In the genomic region with DNA sequence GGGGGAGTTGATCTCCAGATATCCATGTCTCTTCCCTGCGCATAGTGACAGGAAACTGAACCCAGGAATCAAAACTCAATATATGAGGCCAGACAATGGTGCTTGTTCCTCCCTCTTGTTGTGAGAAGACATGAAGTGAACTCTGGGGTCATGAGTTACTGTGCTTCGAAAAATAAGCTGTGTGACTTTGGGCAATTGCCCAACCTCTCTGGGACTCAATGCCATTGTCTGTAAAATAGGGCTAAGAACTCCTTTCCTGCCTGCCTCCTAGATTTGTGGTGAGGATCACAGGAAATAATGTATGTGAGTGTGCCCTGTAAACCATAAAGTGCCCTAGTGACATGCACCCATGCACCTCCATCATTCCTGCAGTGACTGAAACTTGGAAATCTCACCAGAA, we compare ENCODE assay signal across 23 cellular contexts. TPM values are rescaled to one million over a fixed set of nuclear protein-coding genes. Genes with fewer than 3 reads are reported as not detected.
DNase-seq lines count a peak whose midpoint lies in the region; ATAC-seq, FAIRE-seq and TF ChIP-seq lines count a peak whose summit lies in the region.
"Had no signal": no experiment of that assay in that cellular context is flagged by ENCODE, and none has a peak within 500 bp of the region (broad histone marks: within the 10 kb centered on the region; RNA-seq: fewer than 3 reads in every experiment).

No MANE protein-coding gene starts in this region.

- in situ Hi-C loops in mammary epithelial cell (cut with MboI; ENCODE audit: low sequenced_read_pairs in 2 of 2) = no loop called here

- peaks cover 15% of the 10 kb centered on the region for H3K9me3 Mint-ChIP-seq in neural progenitor cell
- H3K9me3 Mint-ChIP-seq: CD14-positive monocyte, T-cell had no signal

- TF ChIP-seq CTCF in right atrium auricular region (IDR thresholded peaks at IDR 0.05) (no peak), mammary epithelial cell (conservative IDR thresholded peaks at IDR 0.05 in 1 of 2, IDR thresholded peaks at IDR 0.05 in 1 of 2; ENCODE audit: extremely low read depth in 1 of 2, insufficient read depth in 1 of 2, low read depth in 1 of 2, low read length in 2 of 2) (no peak), neural progenitor cell (IDR thresholded peaks at IDR 0.05) (no peak), lower lobe of right lung (IDR thresholded peaks at IDR 0.05) (no peak)

- H3K4me1 ChIP-seq in right atrium auricular region (peaks cover 0 to 26% of the 10 kb centered on the region in 2 donors), mammary epithelial cell (ENCODE audit: insufficient read depth, low read length) (peaks cover 75% of the 10 kb centered on the region), neural progenitor cell (peaks cover 29% of the 10 kb centered on the region), lower lobe of right lung (peaks cover 24% of the 10 kb centered on the region)

- TF ChIP-seq POLR2A in H54 (IDR thresholded peaks at IDR 0.05; ENCODE audit: low read depth, low read length) = no peak

- 100% methylated on average over 2 of the region's 2 CpGs for WGBS in mammary epithelial cell (ENCODE audit: low coverage, missing lambda C conversion rate)

- peak overlapping the region; percentile 40 for H3K27ac Mint-ChIP-seq in neural progenitor cell
- H3K27ac Mint-ChIP-seq: activated naive CD8-positive, alpha-beta T cell; CD14-positive monocyte had no signal

- no peak for FAIRE-seq in H54 (lab: Jason Lieb, UNC)
- FAIRE-seq: A549, endothelial cell of umbilical vein, GM12892, small intestine had no signal

- no peaks in the 10 kb centered on the region for H3K36me3 Mint-ChIP-seq in neural progenitor cell
- H3K36me3 Mint-ChIP-seq: activated naive CD8-positive, alpha-beta T cell; CD14-positive monocyte; T-cell had no signal

- ATAC-seq in left cardiac atrium (no peak), lower lobe of right lung (no peak), HG02759 (IDR thresholded peaks at IDR 0.05; ENCODE audit: unreplicated experiment) (no peak)
- ATAC-seq: body of pancreas, left ventricle myocardium superior, T-cell had no signal

- dilution Hi-C loops in mammary epithelial cell (cut with HindIII; ENCODE audit: low sequenced_read_pairs) = no loop called here

- no peaks in the 10 kb centered on the region for H3K9me3 ChIP-seq in right atrium auricular region
- no peaks in the 10 kb centered on the region for H3K9me3 ChIP-seq in mammary epithelial cell (replicated peaks; ENCODE audit: insufficient read depth, low read length)
- H3K9me3 ChIP-seq in neural progenitor cell (ENCODE audit: low read depth) = no peaks in the 10 kb centered on the region
- no peaks in the 10 kb centered on the region for H3K9me3 ChIP-seq in lower lobe of right lung
- H3K9me3 ChIP-seq: A549, body of pancreas, testis had no signal

- intact Hi-C loops in left cardiac atrium (cut with DNase I) = no loop called here
- intact Hi-C loops in mammary epithelial cell (cut with micrococcal nuclease) = loop anchor here (10.0 kb wide), 1 partner anchor 1101 kb away; the partner anchor contains the start of gene HBP1
- intact Hi-C loops in lower lobe of right lung (cut with DNase I) = no loop called here

- H4K20me1 ChIP-seq in mammary epithelial cell (ENCODE audit: insufficient read depth, low read length) (no peaks in the 10 kb centered on the region), neural progenitor cell (ENCODE audit: low read depth) (no peaks in the 10 kb centered on the region)

- H3K79me2 ChIP-seq in mammary epithelial cell (ENCODE audit: insufficient read depth, low read length) = no peaks in the 10 kb centered on the region
- no peaks in the 10 kb centered on the region for H3K79me2 ChIP-seq in neural progenitor cell (ENCODE audit: low read depth)

- no TSS peak for BruUV-seq in mammary epithelial cell (replicated peaks; lab: Mats Ljungman, UMichigan)

- peaks cover 10% of the 10 kb centered on the region for H3K27me3 Mint-ChIP-seq in neural progenitor cell (ENCODE audit: insufficient read depth, low read depth)
- H3K27me3 Mint-ChIP-seq: activated naive CD8-positive, alpha-beta T cell; T-cell had no signal

- no peaks in the 10 kb centered on the region for H3K27me3 ChIP-seq in right atrium auricular region
- H3K27me3 ChIP-seq in mammary epithelial cell (ENCODE audit: insufficient read depth, low read length) = no peaks in the 10 kb centered on the region
- no peaks in the 10 kb centered on the region for H3K27me3 ChIP-seq in neural progenitor cell
- H3K27me3 ChIP-seq in lower lobe of right lung (ENCODE audit: low read depth) = no peaks in the 10 kb centered on the region
- H3K27me3 ChIP-seq: body of pancreas, testis had no signal

- H3F3A ChIP-seq in neural progenitor cell (ENCODE audit: low read depth) = peaks cover 11% of the 10 kb centered on the region

- no peaks in the 10 kb centered on the region for H3K36me3 ChIP-seq in right atrium auricular region
- no peaks in the 10 kb centered on the region for H3K36me3 ChIP-seq in mammary epithelial cell (ENCODE audit: insufficient read depth, low read length)
- no peaks in the 10 kb centered on the region for H3K36me3 ChIP-seq in neural progenitor cell
- no peaks in the 10 kb centered on the region for H3K36me3 ChIP-seq in lower lobe of right lung

- DNase-seq in right atrium auricular region (ENCODE audit: low spot score) (peak; percentile 46), left cardiac atrium (no peak), mammary epithelial cell (no peak), neural progenitor cell (ENCODE audit: low spot score) (no peak), H54 (ENCODE audit: insufficient read length, low spot score) (no peak), lower lobe of right lung (no peak), NCI-H1436 treated with DMSO at 0.1 percent for 48 hours (lab: John Stamatoyannopoulos, UW) (no peak)
- DNase-seq: activated CD4-positive, alpha-beta T cell treated with anti-CD3 and anti-CD28 coated beads, Interleukin-2, amount 50 U/mL, for 4 hours; body of pancreas; cortex of kidney; left ventricle myocardium superior; NK-92 treated with Interleukin-12 subunit alpha and Interleukin-12 subunit beta, amount 100 ng/mL, for 24 hours; Right ventricle myocardium superior; stimulated activated CD4-positive, alpha-beta T cell treated with anti-CD3 and anti-CD28 coated beads, Interleukin-4, amount 100 ng/mL, for 4 hours; T-cell; testis had no signal

- CTCF ChIA-PET in mammary epithelial cell (lab: Charles Lee; ENCODE audit: low non-redundant PET) = no interaction called here

- no peak overlapping the region for H3K9ac ChIP-seq in mammary epithelial cell (ENCODE audit: insufficient read depth, low read length)
- H3K9ac ChIP-seq in neural progenitor cell = no peak overlapping the region

- H3K4me3 Mint-ChIP-seq in neural progenitor cell = no peak overlapping the region
- H3K4me3 Mint-ChIP-seq: activated naive CD8-positive, alpha-beta T cell; CD14-positive monocyte; T-cell had no signal

- H3K4me3 ChIP-seq in right atrium auricular region (no peak overlapping the region), mammary epithelial cell (replicated peaks in 1 of 3; ENCODE audit: insufficient read depth in 1 of 3, low read depth in 2 of 3, low read length in 3 of 3) (no peak overlapping the region), neural progenitor cell (no peak overlapping the region), lower lobe of right lung (no peak overlapping the region)
- H3K4me3 ChIP-seq: A549, body of pancreas, testis had no signal

- no peak overlapping the region for H2AFZ ChIP-seq in mammary epithelial cell (ENCODE audit: low read depth, low read length)
- peak overlapping the region; percentile 58 for H2AFZ ChIP-seq in neural progenitor cell (replicated peaks)

- H3K27ac ChIP-seq in right atrium auricular region (no peak overlapping the region), mammary epithelial cell (ENCODE audit: insufficient read depth, low read depth, low read length) (peak overlapping the region; percentile 78), neural progenitor cell (no peak overlapping the region), lower lobe of right lung (no peak overlapping the region)

- peaks cover 53% of the 10 kb centered on the region for H3K4me1 Mint-ChIP-seq in neural progenitor cell

- no peak overlapping the region for H3K4me2 ChIP-seq in mammary epithelial cell (ENCODE audit: insufficient read depth, low read depth, low read length)
- no peak overlapping the region for H3K4me2 ChIP-seq in neural progenitor cell

RNA-seq across cellular contexts. Expression of gene SYPL1, which starts 48.4 kb away (rescaled TPM):
- total RNA-seq in right atrium auricular region (10 to 100 TPM; 68.5 to 89.1 TPM), left cardiac atrium (10 to 100 TPM; 71.9 to 87.1 TPM), mammary epithelial cell (100 to 1,000 TPM in 1 of 2 donors, 10 to 100 TPM in 1; 74.3 to 124 TPM), neural progenitor cell (ENCODE audit: low replicate concordance) (29.9 and 48.8 TPM in 2 replicates), lower lobe of right lung (79.6 TPM)
- polyA plus RNA-seq in mammary epithelial cell = 131 TPM
- polyA minus RNA-seq in mammary epithelial cell = 278 TPM
